ENCODE assay signal across 9 cellular contexts in genomic region chr16:67393790-67394270, GRCh38. TPM values are rescaled to one million over a fixed set of nuclear protein-coding genes. Genes with fewer than 3 reads are reported as not detected.
A peak's percentile ranks its signal among the peaks of the same experiment; 100 is the strongest.
DNase-seq lines count a peak whose midpoint lies in the region; ATAC-seq lines count a peak whose summit lies in the region.
"Had no signal": no experiment of that assay in that cellular context is flagged by ENCODE, and none has a peak within 500 bp of the region (broad histone marks: within the 10 kb centered on the region; RNA-seq: fewer than 3 reads in every experiment).

No MANE protein-coding gene starts in this region.

- no peak for DNase-seq in activated naive CD8-positive, alpha-beta T cell treated with anti-CD3 and anti-CD28 coated beads for 36 hours
- DNase-seq in effector memory CD4-positive, alpha-beta T cell: no peak
- DNase-seq in naive thymus-derived CD8-positive, alpha-beta T cell: peak in 1 of 10 donors; percentile 12
- DNase-seq in SIG-M5 treated with dmso at 0.1 percent for 504 hours (lab: John Stamatoyannopoulos, UW; ENCODE audit: unreplicated experiment) (no peak), left colon (no peak)
- DNase-seq: DND-41 had no signal

- no peak overlapping the region for H3K27ac Mint-ChIP-seq in activated naive CD8-positive, alpha-beta T cell
- H3K27ac Mint-ChIP-seq in activated naive CD8-positive, alpha-beta T cell treated with anti-CD3 and anti-CD28 coated beads for 36 hours: no peak overlapping the region
- no peak overlapping the region for H3K27ac Mint-ChIP-seq in naive thymus-derived CD8-positive, alpha-beta T cell

- intact Hi-C loops in left colon (cut with DNase I, micrococcal nuclease): no loop called here

- ATAC-seq in naive thymus-derived CD8-positive, alpha-beta T cell: peak; percentile 9 to 43
- ATAC-seq in HG02759 (IDR thresholded peaks at IDR 0.05; ENCODE audit: unreplicated experiment): no peak
- ATAC-seq in left colon: no peak

- H3K27ac ChIP-seq in effector memory CD4-positive, alpha-beta T cell (ENCODE audit: insufficient read depth, low read length, poor library complexity, severe bottlenecking): no peak overlapping the region
- no peak overlapping the region for H3K27ac ChIP-seq in urinary bladder (ENCODE audit: low read depth)

- H3K27me3 Mint-ChIP-seq in activated naive CD8-positive, alpha-beta T cell: peaks cover 11% of the 10 kb centered on the region
- H3K27me3 Mint-ChIP-seq in activated naive CD8-positive, alpha-beta T cell treated with anti-CD3 and anti-CD28 coated beads for 36 hours: peaks cover 32% of the 10 kb centered on the region
- H3K27me3 Mint-ChIP-seq in naive thymus-derived CD8-positive, alpha-beta T cell: peaks cover 5 to 45% (median 19%) of the 10 kb centered on the region in 5 donors

- no peaks in the 10 kb centered on the region for H3K9me3 Mint-ChIP-seq in activated naive CD8-positive, alpha-beta T cell (ENCODE audit: low read depth)
- H3K9me3 Mint-ChIP-seq in activated naive CD8-positive, alpha-beta T cell treated with anti-CD3 and anti-CD28 coated beads for 36 hours: no peaks in the 10 kb centered on the region
- no peaks in the 10 kb centered on the region for H3K9me3 Mint-ChIP-seq in naive thymus-derived CD8-positive, alpha-beta T cell

- H3K4me1 ChIP-seq in effector memory CD4-positive, alpha-beta T cell (ENCODE audit: control insufficient read depth, insufficient read depth, low read length, poor library complexity, severe bottlenecking): peaks cover 15% of the 10 kb centered on the region
- no peaks in the 10 kb centered on the region for H3K4me1 ChIP-seq in urinary bladder (ENCODE audit: insufficient read depth)

- peaks cover 31% of the 10 kb centered on the region for H3K27me3 ChIP-seq in effector memory CD4-positive, alpha-beta T cell (replicated peaks; ENCODE audit: control insufficient read depth, insufficient read depth, low read length, poor library complexity, severe bottlenecking)

- peak overlapping the region; percentile 66 for H3K4me3 Mint-ChIP-seq in activated naive CD8-positive, alpha-beta T cell
- H3K4me3 Mint-ChIP-seq in activated naive CD8-positive, alpha-beta T cell treated with anti-CD3 and anti-CD28 coated beads for 36 hours: no peak overlapping the region
- H3K4me3 Mint-ChIP-seq in naive thymus-derived CD8-positive, alpha-beta T cell: peak overlapping the region; percentile 48 to 92 (median 70)

- POLR2A ChIA-PET in naive thymus-derived CD8-positive, alpha-beta T cell (lab: Charles Lee): no interaction called here

- no peaks in the 10 kb centered on the region for H3K36me3 Mint-ChIP-seq in activated naive CD8-positive, alpha-beta T cell
- no peaks in the 10 kb centered on the region for H3K36me3 Mint-ChIP-seq in activated naive CD8-positive, alpha-beta T cell treated with anti-CD3 and anti-CD28 coated beads for 36 hours
- H3K36me3 Mint-ChIP-seq in naive thymus-derived CD8-positive, alpha-beta T cell: peaks cover 0 to 2% (median 0%) of the 10 kb centered on the region in 3 donors

- H3K9me3 ChIP-seq in effector memory CD4-positive, alpha-beta T cell (ENCODE audit: control insufficient read depth, low read length): no peaks in the 10 kb centered on the region

- H3K4me3 ChIP-seq in effector memory CD4-positive, alpha-beta T cell (ENCODE audit: insufficient read depth, low read depth, low read length, poor library complexity, severe bottlenecking): peak overlapping the region; percentile 40
- peak overlapping the region; percentile 14 for H3K4me3 ChIP-seq in urinary bladder (ENCODE audit: low read depth, low read length)

- 20% methylated on average over 24 of the region's 24 CpGs for WGBS in urinary bladder

- peaks cover 6% of the 10 kb centered on the region for H3K4me1 Mint-ChIP-seq in activated naive CD8-positive, alpha-beta T cell (ENCODE audit: low read depth)
- peaks cover 8% of the 10 kb centered on the region for H3K4me1 Mint-ChIP-seq in activated naive CD8-positive, alpha-beta T cell treated with anti-CD3 and anti-CD28 coated beads for 36 hours
- H3K4me1 Mint-ChIP-seq in naive thymus-derived CD8-positive, alpha-beta T cell: peaks cover 9 to 25% (median 10%) of the 10 kb centered on the region in 4 donors

- H3K36me3 ChIP-seq in effector memory CD4-positive, alpha-beta T cell (ENCODE audit: control insufficient read depth, insufficient read depth, low read length): no peaks in the 10 kb centered on the region
- H3K36me3 ChIP-seq in urinary bladder (ENCODE audit: insufficient read depth): no peaks in the 10 kb centered on the region

RNA-seq across cellular contexts. Expression of gene TPPP3, which starts 0.5 kb away (rescaled TPM):
- total RNA-seq in activated naive CD8-positive, alpha-beta T cell treated with anti-CD3 and anti-CD28 coated beads for 36 hours: not detected
- not detected for total RNA-seq in naive thymus-derived CD8-positive, alpha-beta T cell
- polyA plus RNA-seq in naive thymus-derived CD8-positive, alpha-beta T cell: not detected
- 24.0 TPM for total RNA-seq in urinary bladder
- 14.6 TPM for polyA plus RNA-seq in urinary bladder
- total RNA-seq in left colon: 1 to 10 TPM; 4.1 to 8.3 TPM

RNA-seq across cellular contexts. Expression of gene ZDHHC1, which starts 22.4 kb away (rescaled TPM):
- 1 to 10 TPM in 1 of 2 experiments, under 1 TPM in 1; 0.76 to 1.2 TPM for total RNA-seq in activated naive CD8-positive, alpha-beta T cell treated with anti-CD3 and anti-CD28 coated beads for 36 hours
- under 1 TPM in 1 of 2 experiments, not detected in 1; 0.52 TPM for total RNA-seq in naive thymus-derived CD8-positive, alpha-beta T cell
- polyA plus RNA-seq in naive thymus-derived CD8-positive, alpha-beta T cell: under 1 TPM; 0.18 to 0.28 (median 0.27) TPM
- total RNA-seq in urinary bladder: 3.8 TPM
- 10.9 TPM for polyA plus RNA-seq in urinary bladder
- 10 to 100 TPM; 10.7 to 12.5 TPM for total RNA-seq in left colon

RNA-seq across cellular contexts. Expression of gene HSD11B2, which starts 37.1 kb away (rescaled TPM):
- 1 to 10 TPM; 2.8 to 3.1 TPM for total RNA-seq in activated naive CD8-positive, alpha-beta T cell treated with anti-CD3 and anti-CD28 coated beads for 36 hours
- total RNA-seq in naive thymus-derived CD8-positive, alpha-beta T cell: not detected
- polyA plus RNA-seq in naive thymus-derived CD8-positive, alpha-beta T cell: not detected
- total RNA-seq in urinary bladder (6.9 TPM), left colon (1,000 to 10,000 TPM in 1 of 2 donors, 100 to 1,000 TPM in 1; 723 to 1,005 TPM)
- 1.9 TPM for polyA plus RNA-seq in urinary bladder

Comparison
In these comparisons a context has a peak if more than half of its experiments do, and no peak if none do; other contexts are left out.
1. ATAC-seq: peak in naive thymus-derived CD8-positive, alpha-beta T cell (2 of 2); none in HG02759 (single experiment) and left colon (single experiment).
2. RNA of gene TPPP3, which starts 0.5 kb away (total RNA-seq): 24.0 TPM in urinary bladder (single experiment) and 4.1 to 8.3 TPM in left colon; not detected in naive thymus-derived CD8-positive, alpha-beta T cell and not detected in activated naive CD8-positive, alpha-beta T cell treated with anti-CD3 and anti-CD28 coated beads for 36 hours; every median in the first group is over 4 times any median in the second.
3. RNA of gene HSD11B2, which starts 37.1 kb away (total RNA-seq): 723 to 1,005 TPM in left colon; 6.9 TPM in urinary bladder (single experiment), 2.8 to 3.1 TPM in activated naive CD8-positive, alpha-beta T cell treated with anti-CD3 and anti-CD28 coated beads for 36 hours and not detected in naive thymus-derived CD8-positive, alpha-beta T cell; every median in the first group is over 10 times any median in the second.